ENCODE assay signal across 22 cellular contexts in the genomic region with DNA sequence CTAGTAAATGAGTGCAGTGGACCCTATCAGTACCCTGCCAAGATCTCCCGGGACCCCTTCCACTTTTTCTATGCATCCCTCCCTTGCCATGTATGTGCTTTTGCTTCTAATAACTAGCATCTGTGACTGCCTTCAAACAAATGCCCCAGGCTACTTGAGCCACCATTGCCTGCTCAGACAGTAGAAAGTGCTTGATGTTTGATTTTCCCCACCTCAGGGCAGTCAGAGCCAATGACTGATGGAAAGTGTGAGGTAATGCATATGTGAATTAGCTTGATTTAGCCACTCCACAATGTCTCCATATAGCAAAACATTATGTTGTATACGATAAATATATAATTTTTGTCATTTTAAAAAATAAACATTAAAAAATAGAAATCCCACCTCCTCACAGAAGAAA.
"Had no signal": no experiment of that assay in that cellular context is flagged by ENCODE, and none has a peak within 500 bp of the region (broad histone marks: within the 10 kb centered on the region; RNA-seq: fewer than 3 reads in every experiment).

No MANE protein-coding gene starts in this region.

- H3K27me3 Mint-ChIP-seq: activated B cell treated with CpG ODN at 0.5 μM for 24 hours; activated CD4-positive, alpha-beta T cell treated with anti-CD3 and anti-CD28 coated beads for 36 hours; activated naive CD8-positive, alpha-beta T cell treated with anti-CD3 and anti-CD28 coated beads for 36 hours; central memory CD8-positive, alpha-beta T cell; natural killer cell treated with Interleukin-12 subunit alpha and Interleukin-12 subunit beta and Interleukin-15 and Interleukin-18, amount 100 ng/mL, for 72 hours had no signal

- H3K9me3 ChIP-seq: neutrophil, ovary, prostate gland, upper lobe of left lung had no signal

- H3K4me1 Mint-ChIP-seq: activated B cell treated with CpG ODN at 0.5 μM for 24 hours; activated CD4-positive, alpha-beta T cell treated with anti-CD3 and anti-CD28 coated beads for 36 hours; activated naive CD8-positive, alpha-beta T cell treated with anti-CD3 and anti-CD28 coated beads for 36 hours; central memory CD8-positive, alpha-beta T cell had no signal

- H3K27ac Mint-ChIP-seq: activated B cell treated with CpG ODN at 0.5 μM for 24 hours; activated CD4-positive, alpha-beta T cell treated with anti-CD3 and anti-CD28 coated beads for 36 hours; activated naive CD8-positive, alpha-beta T cell treated with anti-CD3 and anti-CD28 coated beads for 36 hours; natural killer cell treated with Interleukin-12 subunit alpha and Interleukin-12 subunit beta and Interleukin-15 and Interleukin-18, amount 100 ng/mL, for 72 hours had no signal

- DNase-seq: activated B cell treated with CpG ODN at 0.5 μM for 24 hours; activated CD4-positive, alpha-beta T cell treated with anti-CD3 and anti-CD28 coated beads for 36 hours; activated CD4-positive, alpha-beta T cell treated with anti-CD3 and anti-CD28 coated beads, Interleukin-2, amount 50 U/mL, for 48 hours; activated CD8-positive, alpha-beta memory T cell treated with anti-CD3 and anti-CD28 coated beads, Interleukin-2, amount 50 U/mL, for 48 hours; activated naive CD4-positive, alpha-beta T cell treated with Interleukin-2 at 50 U/mL for 16 hours; activated naive CD8-positive, alpha-beta T cell treated with anti-CD3 and anti-CD28 coated beads for 36 hours; activated T-cell treated with anti-CD3 and anti-CD28 coated beads, Interleukin-2, amount 50 U/mL, for 4 hours; effector memory CD4-positive, alpha-beta T cell; left ventricle myocardium superior; mammary epithelial cell; midbrain; ovary; right cardiac atrium; stimulated activated CD4-positive, alpha-beta T cell treated with anti-CD3 and anti-CD28 coated beads, Interleukin-4, amount 100 ng/mL, for 4 hours; stimulated activated naive CD8-positive, alpha-beta T cell treated with anti-CD3 and anti-CD28 coated beads, Interleukin-15, Interleukin-2, amounts not matched to agents 100 U/mL and 50 U/mL, for 24 hours; T-helper 9 cell; upper lobe of left lung had no signal

- H3K36me3 ChIP-seq: neutrophil, ovary, prostate gland, upper lobe of left lung had no signal

- H3K27ac ChIP-seq: neutrophil, ovary, prostate gland, upper lobe of left lung had no signal

- H3K4me1 ChIP-seq: prostate gland, upper lobe of left lung had no signal

- H3K4me3 Mint-ChIP-seq: activated B cell treated with CpG ODN at 0.5 μM for 24 hours; activated CD4-positive, alpha-beta T cell treated with anti-CD3 and anti-CD28 coated beads for 36 hours; activated naive CD8-positive, alpha-beta T cell treated with anti-CD3 and anti-CD28 coated beads for 36 hours; activated T-cell treated with anti-CD3 and anti-CD28 coated beads, Interleukin-2, amount 50 U/mL, for 4 hours; central memory CD8-positive, alpha-beta T cell; natural killer cell treated with Interleukin-12 subunit alpha and Interleukin-12 subunit beta and Interleukin-15 and Interleukin-18, amount 100 ng/mL, for 72 hours had no signal

- H3K4me3 ChIP-seq: ovary, prostate gland, upper lobe of left lung had no signal

- H3K27me3 ChIP-seq: neutrophil, ovary, upper lobe of left lung had no signal

- H3K9me3 Mint-ChIP-seq: activated B cell treated with CpG ODN at 0.5 μM for 24 hours; activated T-cell treated with anti-CD3 and anti-CD28 coated beads, Interleukin-2, amount 50 U/mL, for 4 hours; central memory CD8-positive, alpha-beta T cell had no signal

- H3K36me3 Mint-ChIP-seq: natural killer cell treated with Interleukin-12 subunit alpha and Interleukin-12 subunit beta and Interleukin-15 and Interleukin-18, amount 100 ng/mL, for 72 hours had no signal

- ATAC-seq: activated CD4-positive, alpha-beta T cell treated with anti-CD3 and anti-CD28 coated beads for 36 hours; activated T-cell treated with anti-CD3 and anti-CD28 coated beads, Interleukin-2, amount 50 U/mL, for 4 hours; esophagus mucosa; left ventricle myocardium superior; natural killer cell treated with Interleukin-12 subunit alpha and Interleukin-12 subunit beta and Interleukin-15 and Interleukin-18, amount 100 ng/mL, for 72 hours; stimulated activated naive CD8-positive, alpha-beta T cell treated with anti-CD3 and anti-CD28 coated beads, Interleukin-15, Interleukin-2, amounts not matched to agents 100 U/mL and 50 U/mL, for 24 hours had no signal
